8 cellular contexts compared by ENCODE assay signal in the genomic region with DNA sequence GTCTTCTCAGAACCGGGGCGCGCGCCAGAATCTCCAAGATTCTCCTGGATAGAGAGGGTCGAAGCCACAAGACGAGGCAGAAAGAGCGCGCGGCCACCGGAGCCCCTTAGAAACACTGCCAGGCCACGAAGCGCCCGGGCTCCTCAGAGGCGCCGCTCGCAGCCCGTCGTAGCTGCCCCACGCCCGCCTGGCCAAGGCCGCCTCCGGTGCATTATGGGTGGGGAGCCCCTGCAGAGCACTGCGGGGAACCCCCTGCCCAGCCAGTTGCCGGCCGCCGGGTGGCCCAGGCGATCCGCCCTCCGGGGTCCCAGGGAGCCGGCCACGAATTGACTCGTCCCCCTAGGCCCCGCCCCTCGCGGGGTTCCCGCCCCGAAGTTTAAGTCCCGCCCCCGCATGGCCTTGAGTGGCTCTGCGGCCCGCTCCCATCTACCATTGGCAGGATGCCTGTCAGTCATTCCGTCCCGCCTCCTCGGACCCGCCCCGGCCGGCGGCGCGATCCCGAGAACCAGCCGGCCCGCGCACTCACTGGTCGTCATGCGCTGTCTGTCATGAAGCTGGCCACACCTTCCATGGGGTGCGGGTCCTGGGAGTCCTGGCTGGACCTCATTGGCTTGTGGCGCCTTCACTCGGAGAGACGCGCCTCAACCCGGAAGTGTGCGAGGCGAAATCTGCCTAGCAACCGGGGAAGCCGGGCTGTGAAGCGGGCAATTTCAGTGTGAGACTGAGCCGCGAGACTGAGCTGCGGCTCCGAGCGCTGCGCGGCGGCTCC. TPM values are rescaled to one million over a fixed set of nuclear protein-coding genes. Genes with fewer than 3 reads are reported as not detected.
DNase-seq lines count a peak whose midpoint lies in the region; ATAC-seq, FAIRE-seq and TF ChIP-seq lines count a peak whose summit lies in the region.

No MANE protein-coding gene starts in this region.

- H3K4me2 ChIP-seq in SU-DHL-6 (ENCODE audit: low read depth, low read length, poor library complexity, severe bottlenecking): peak overlapping the region; percentile 83

- H3K9me3 Mint-ChIP-seq in activated naive CD8-positive, alpha-beta T cell treated with anti-CD3 and anti-CD28 coated beads, Interleukin-2, amount 50 U/mL, for 24 hours: no peaks in the 10 kb centered on the region

- H3K79me2 ChIP-seq in SU-DHL-6 (ENCODE audit: insufficient read depth, low read length): peaks cover 44% of the 10 kb centered on the region

- H3K27me3 ChIP-seq in SU-DHL-6 (ENCODE audit: low read length): no peaks in the 10 kb centered on the region
- H3K27me3 ChIP-seq in pancreas: no peaks in the 10 kb centered on the region
- no peaks in the 10 kb centered on the region for H3K27me3 ChIP-seq in tibial nerve

- H3K4me1 Mint-ChIP-seq in activated naive CD8-positive, alpha-beta T cell treated with anti-CD3 and anti-CD28 coated beads, Interleukin-2, amount 50 U/mL, for 24 hours: peaks cover 36% of the 10 kb centered on the region

- peak overlapping the region; percentile 75 for H2AFZ ChIP-seq in SU-DHL-6 (ENCODE audit: low read depth, low read length, severe bottlenecking)

- H3K36me3 Mint-ChIP-seq in activated naive CD8-positive, alpha-beta T cell treated with anti-CD3 and anti-CD28 coated beads, Interleukin-2, amount 50 U/mL, for 24 hours (ENCODE audit: low read depth): peaks cover 4% of the 10 kb centered on the region

- DNase-seq in NCI-H1417 (lab: John Stamatoyannopoulos, UW) (peak; percentile 94 to 99 (median 98)), Right ventricle myocardium superior (peak; percentile 99), pancreas (peak; percentile 99 to 100 (median 99)), tibial nerve (ENCODE audit: low spot score in 2 of 2) (peak; percentile 99)
- DNase-seq in activated naive CD8-positive, alpha-beta T cell treated with anti-CD3 and anti-CD28 coated beads, Interleukin-2, amount 50 U/mL, for 24 hours: peak; percentile 99

- intact Hi-C loops in Right ventricle myocardium superior (cut with DNase I) (no loop called here), pancreas (cut with DNase I) (no loop called here)

- H3K4me1 ChIP-seq in pancreas (peaks cover 6 to 27% (median 9%) of the 10 kb centered on the region in 3 donors), tibial nerve (peaks cover 0 to 49% (median 24%) of the 10 kb centered on the region in 4 donors)

- no peaks in the 10 kb centered on the region for H3K9me3 ChIP-seq in SU-DHL-6 (ENCODE audit: insufficient read depth, low read length)
- no peaks in the 10 kb centered on the region for H3K9me3 ChIP-seq in pancreas
- no peaks in the 10 kb centered on the region for H3K9me3 ChIP-seq in tibial nerve

- H3K4me3 ChIP-seq in GM12875 (ENCODE audit: low read depth, low read length) (peak overlapping the region; percentile 93), SU-DHL-6 (ENCODE audit: insufficient read depth, low read length, poor library complexity, severe bottlenecking) (peak overlapping the region; percentile 92), pancreas (peak overlapping the region; percentile 53 to 96 (median 76)), tibial nerve (peak overlapping the region; percentile 66 to 93 (median 82))

- H3K36me3 ChIP-seq in SU-DHL-6 (ENCODE audit: low read length) (no peaks in the 10 kb centered on the region), pancreas (no peaks in the 10 kb centered on the region), tibial nerve (no peaks in the 10 kb centered on the region)

- H3K27ac ChIP-seq in SU-DHL-6 (ENCODE audit: low read depth, low read length) (peak overlapping the region; percentile 72; the same call in 1 of the 2 replicates), pancreas (peak overlapping the region; percentile 55 to 79 (median 68)), tibial nerve (peak overlapping the region; percentile 45 to 91 (median 88))

- no peak for TF ChIP-seq CTCF in GM12875 (IDR thresholded peaks at IDR 0.05; ENCODE audit: borderline replicate concordance, insufficient read depth, low read depth, low read length)
- no peak for TF ChIP-seq CTCF in SU-DHL-6 (IDR thresholded peaks at IDR 0.05; ENCODE audit: insufficient read depth, low read length, poor library complexity, severe bottlenecking)
- TF ChIP-seq CTCF in pancreas (IDR thresholded peaks at IDR 0.05): no peak
- peak in 3 of 5 experiments; percentile 4 to 22 (median 15) for TF ChIP-seq CTCF in tibial nerve (IDR thresholded peaks at IDR 0.05)

- peak; percentile 62 to 76 for TF ChIP-seq EP300 in tibial nerve (IDR thresholded peaks at IDR 0.05)

- ATAC-seq in HG02763 (IDR thresholded peaks at IDR 0.05; ENCODE audit: unreplicated experiment) (peak; percentile 89), Right ventricle myocardium superior (ENCODE audit: poor library complexity) (peak; percentile 98), pancreas (peak; percentile 93 to 97 (median 96))
- ATAC-seq in activated naive CD8-positive, alpha-beta T cell treated with anti-CD3 and anti-CD28 coated beads, Interleukin-2, amount 50 U/mL, for 24 hours: peak; percentile 95

- peak; percentile 89 for FAIRE-seq in pancreas (lab: Jason Lieb, UNC)

- H3K4me3 Mint-ChIP-seq in activated naive CD8-positive, alpha-beta T cell treated with anti-CD3 and anti-CD28 coated beads, Interleukin-2, amount 50 U/mL, for 24 hours: peak overlapping the region; percentile 89

- peak in 1 of 2 donors; percentile 59 for TF ChIP-seq POLR2A in tibial nerve (IDR thresholded peaks at IDR 0.05)

- H3F3A ChIP-seq in SU-DHL-6 (ENCODE audit: insufficient read depth): 0 out of 2 replicates have a peak, but pooled peaks cover 6% of the 10 kb centered on the region

- WGBS in pancreas, 2 donors: 0 to 1% methylated on average over 54 to 75 of the region's 75 CpGs
- 0 to 3% methylated on average over 39 to 62 of the region's 75 CpGs for WGBS in tibial nerve, 2 donors

- peak overlapping the region; percentile 56 for H3K27ac Mint-ChIP-seq in activated naive CD8-positive, alpha-beta T cell treated with anti-CD3 and anti-CD28 coated beads, Interleukin-2, amount 50 U/mL, for 24 hours

- H3K27me3 Mint-ChIP-seq in activated naive CD8-positive, alpha-beta T cell treated with anti-CD3 and anti-CD28 coated beads, Interleukin-2, amount 50 U/mL, for 24 hours: no peaks in the 10 kb centered on the region

- H3K9ac ChIP-seq in SU-DHL-6 (ENCODE audit: low read length): peak overlapping the region; percentile 99

- no peaks in the 10 kb centered on the region for H3K9me2 ChIP-seq in SU-DHL-6 (replicated peaks; ENCODE audit: insufficient read depth, low read length)

- H4K20me1 ChIP-seq in SU-DHL-6 (ENCODE audit: low read depth, low read length): no peaks in the 10 kb centered on the region

RNA-seq across cellular contexts. Expression of a gene that starts 20.2 kb away (rescaled TPM):
- total RNA-seq in Right ventricle myocardium superior: 24.3 TPM
- total RNA-seq in pancreas: 10 to 100 TPM; 31.4 to 51.8 (median 41.8) TPM
- polyA plus RNA-seq in pancreas: 10 to 100 TPM; 11.9 to 13.1 TPM
- total RNA-seq in tibial nerve: 10 to 100 TPM; 34.1 to 69.6 (median 36.8) TPM

Comparison
In these comparisons a context has a peak if more than half of its experiments do, and no peak if none do; other contexts are left out.
1. Peak in every context shown above with its lines: DNase-seq, ATAC-seq, H3K4me3 ChIP-seq and H3K27ac ChIP-seq.
2. CTCF ChIP-seq: peak in tibial nerve (3 of 5); none in GM12875 (single experiment), SU-DHL-6 (single experiment) and pancreas (0 of 4).